Comparison of ENCODE assay signal across 24 cellular contexts in genomic region chr12:120455302-120455701, GRCh38.
"Had no signal": no experiment of that assay in that cellular context is flagged by ENCODE, and none has a peak within 500 bp of the region (broad histone marks: within the 10 kb centered on the region; RNA-seq: fewer than 3 reads in every experiment).

No MANE protein-coding gene starts in this region.

- H3K27ac Mint-ChIP-seq: activated T-helper 2 cell treated with anti-CD3 and anti-CD28 coated beads, Interferon-gamma antibody, Interleukin-2, Interleukin-4, amounts not matched to agents 10 μg/mL and 5 μg/mL and 100 μg/mL, durations not matched to agents 14 hours and 24 hours and 36 hours; natural killer cell treated with Interleukin-12 subunit alpha and Interleukin-12 subunit beta and Interleukin-15 and Interleukin-18, amount 100 ng/mL, for 72 hours; T-helper 2 cell treated with Interferon-gamma antibody and Interleukin-4, amounts not matched to agents 5 μg/mL and 100 μg/mL, for 36 hours; type B pancreatic cell had no signal

- H3K27ac ChIP-seq: epithelial cell of prostate, esophagus squamous epithelium, left lung, lower lobe of right lung, right lobe of liver, thoracic aorta, uterus had no signal

- H3K27me3 Mint-ChIP-seq: activated naive CD8-positive, alpha-beta T cell; natural killer cell treated with Interleukin-12 subunit alpha and Interleukin-12 subunit beta and Interleukin-15 and Interleukin-18, amount 100 ng/mL, for 72 hours; stimulated activated naive CD8-positive, alpha-beta T cell treated with anti-CD3 and anti-CD28 coated beads, Interleukin-15, Interleukin-2, amounts not matched to agents 100 ng/mL and 50 ng/mL, for 24 hours; type B pancreatic cell had no signal

- H3K36me3 ChIP-seq: uterus had no signal

- DNase-seq: activated CD4-positive, alpha-beta T cell treated with anti-CD3 and anti-CD28 coated beads for 48 hours; activated CD4-positive, alpha-beta T cell treated with anti-CD3 and anti-CD28 coated beads, Interleukin-2, amount 50 U/mL, for 48 hours; activated CD8-positive, alpha-beta memory T cell treated with anti-CD3 and anti-CD28 coated beads, Interleukin-2, amount 50 U/mL, for 48 hours; activated T-cell treated with anti-CD3 and anti-CD28 coated beads, Interleukin-2, amount 50 U/mL, for 4 hours; anterior cingulate cortex; dermis blood vessel endothelial cell; effector CD4-positive, alpha-beta T cell; esophagus squamous epithelium; foreskin melanocyte; kidney glomerular epithelial cell; left lung; lower lobe of right lung; mesendoderm; right lobe of liver; stimulated activated CD4-positive, alpha-beta T cell treated with anti-CD3 and anti-CD28 coated beads, Interleukin-2, amount 100 ng/mL, for 48 hours; uterus had no signal

- H3K9me3 ChIP-seq: esophagus squamous epithelium, left lung, lower lobe of right lung, right lobe of liver, thoracic aorta, uterus had no signal

- H3K4me3 ChIP-seq: esophagus squamous epithelium, left lung, lower lobe of right lung, right lobe of liver, thoracic aorta, uterus had no signal

- ATAC-seq: activated T-cell treated with anti-CD3 and anti-CD28 coated beads, Interleukin-2, amount 50 U/mL, for 4 hours; left lung; lower lobe of right lung; natural killer cell treated with Interleukin-12 subunit alpha and Interleukin-12 subunit beta and Interleukin-15 and Interleukin-18, amount 100 ng/mL, for 72 hours; right lobe of liver had no signal

- H3K9me3 Mint-ChIP-seq: activated T-cell treated with anti-CD3 and anti-CD28 coated beads, Interleukin-2, amount 50 U/mL, for 4 hours; activated T-helper 2 cell treated with anti-CD3 and anti-CD28 coated beads, Interferon-gamma antibody, Interleukin-2, Interleukin-4, amounts not matched to agents 10 μg/mL and 5 μg/mL and 100 μg/mL, durations not matched to agents 14 hours and 24 hours and 36 hours; natural killer cell treated with Interleukin-12 subunit alpha and Interleukin-12 subunit beta and Interleukin-15 and Interleukin-18, amount 100 ng/mL, for 72 hours; stimulated activated naive CD8-positive, alpha-beta T cell treated with anti-CD3 and anti-CD28 coated beads, Interleukin-15, Interleukin-2, amounts not matched to agents 100 ng/mL and 50 ng/mL, for 24 hours; T-helper 2 cell treated with Interferon-gamma antibody and Interleukin-4, amounts not matched to agents 5 μg/mL and 100 μg/mL, for 36 hours; type B pancreatic cell had no signal

- H3K4me1 ChIP-seq: esophagus squamous epithelium, left lung, lower lobe of right lung, uterus had no signal

- H3K4me3 Mint-ChIP-seq: activated naive CD8-positive, alpha-beta T cell; activated T-cell treated with anti-CD3 and anti-CD28 coated beads, Interleukin-2, amount 50 U/mL, for 4 hours; natural killer cell treated with Interleukin-12 subunit alpha and Interleukin-12 subunit beta and Interleukin-15 and Interleukin-18, amount 100 ng/mL, for 72 hours; stimulated activated naive CD8-positive, alpha-beta T cell treated with anti-CD3 and anti-CD28 coated beads, Interleukin-15, Interleukin-2, amounts not matched to agents 100 ng/mL and 50 ng/mL, for 24 hours; T-helper 2 cell treated with Interferon-gamma antibody and Interleukin-4, amounts not matched to agents 5 μg/mL and 100 μg/mL, for 36 hours; type B pancreatic cell had no signal

- H3K27me3 ChIP-seq: esophagus squamous epithelium, left lung, right lobe of liver, uterus had no signal
